In genomic region chr3:122415104-122415744, GRCh38 we compare ENCODE assay signal across 8 cellular contexts. TPM values are rescaled to one million over a fixed set of nuclear protein-coding genes. Genes with fewer than 3 reads are reported as not detected.
DNase-seq lines count a peak whose midpoint lies in the region; ATAC-seq and TF ChIP-seq lines count a peak whose summit lies in the region.

No MANE protein-coding gene starts in this region.

- no peak for TF ChIP-seq CTCF in left ventricle myocardium inferior (IDR thresholded peaks at IDR 0.05; ENCODE audit: borderline replicate concordance)

- DNase-seq in Daoy (ENCODE audit: low read depth) (peak; percentile 49), left ventricle myocardium inferior (no peak), renal cortical epithelial cell (ENCODE audit: low read depth) (peak; percentile 59), NCI-H2107 treated with DMSO at 0.1 percent for 48 hours (lab: John Stamatoyannopoulos, UW; ENCODE audit: unreplicated experiment) (no peak), NCI-H446 (lab: John Stamatoyannopoulos, UW) (no peak)
- peak; percentile 29 for DNase-seq in activated naive CD4-positive, alpha-beta T cell treated with anti-CD3 and anti-CD28 coated beads, Interleukin-2, amount 50 U/mL, for 16 hours

- H3K27ac ChIP-seq in KOPT-K1 (ENCODE audit: low read depth, low read length, poor library complexity, severe bottlenecking) (peak overlapping the region; percentile 87), left ventricle myocardium inferior (replicated peaks) (peak overlapping the region; percentile 97)

- H3K36me3 ChIP-seq in KOPT-K1 (ENCODE audit: insufficient read depth, low read length) (peaks cover 44% of the 10 kb centered on the region), left ventricle myocardium inferior (peaks cover 30% of the 10 kb centered on the region)

- peak; percentile 51 for ATAC-seq in GM21786 (IDR thresholded peaks at IDR 0.05; ENCODE audit: unreplicated experiment)

- no peaks in the 10 kb centered on the region for H3K27me3 ChIP-seq in left ventricle myocardium inferior (ENCODE audit: low read depth)

- peak overlapping the region; percentile 90 for H3K4me3 ChIP-seq in left ventricle myocardium inferior

- H3K9me3 ChIP-seq in KOPT-K1 (ENCODE audit: insufficient read depth, low read length, poor library complexity, severe bottlenecking): no peaks in the 10 kb centered on the region
- H3K9me3 ChIP-seq in left ventricle myocardium inferior (replicated peaks): no peaks in the 10 kb centered on the region

- H3K4me1 ChIP-seq in left ventricle myocardium inferior: peaks cover 48% of the 10 kb centered on the region

- intact Hi-C loops in left ventricle myocardium inferior (cut with micrococcal nuclease): no loop called here

RNA-seq across cellular contexts. Expression of gene WDR5B, which starts 0.6 kb away (rescaled TPM):
- 6.2 and 6.5 TPM in 2 replicates for total RNA-seq in Daoy (2014; rRNA removed; shearing (Covaris generic))
- total RNA-seq in left ventricle myocardium inferior (3.3 TPM), renal cortical epithelial cell (3.5 and 6.7 TPM in 2 replicates)

RNA-seq across cellular contexts. Expression of gene FAM162A, which starts 31.2 kb away (rescaled TPM):
- total RNA-seq in Daoy (2014; rRNA removed; shearing (Covaris generic)): 25.2 and 52.5 TPM in 2 replicates
- total RNA-seq in left ventricle myocardium inferior (141 TPM), renal cortical epithelial cell (14.1 and 53.6 TPM in 2 replicates)

RNA-seq across cellular contexts. Expression of gene MIX23, which starts 32.2 kb away (rescaled TPM):
- 106 and 134 TPM in 2 replicates for total RNA-seq in Daoy (2014; rRNA removed; shearing (Covaris generic))
- total RNA-seq in left ventricle myocardium inferior (32.7 TPM), renal cortical epithelial cell (45.8 and 63.6 TPM in 2 replicates)

Comparison
In these comparisons a context has a peak if more than half of its experiments do, and no peak if none do; other contexts are left out.
1. DNase-seq: peak in Daoy (single experiment), activated naive CD4-positive, alpha-beta T cell treated with anti-CD3 and anti-CD28 coated beads, Interleukin-2, amount 50 U/mL, for 16 hours (single experiment) and renal cortical epithelial cell (single experiment); none in left ventricle myocardium inferior (single experiment), NCI-H2107 treated with DMSO at 0.1 percent for 48 hours (single experiment) and NCI-H446 (0 of 2).